In the genomic region with DNA sequence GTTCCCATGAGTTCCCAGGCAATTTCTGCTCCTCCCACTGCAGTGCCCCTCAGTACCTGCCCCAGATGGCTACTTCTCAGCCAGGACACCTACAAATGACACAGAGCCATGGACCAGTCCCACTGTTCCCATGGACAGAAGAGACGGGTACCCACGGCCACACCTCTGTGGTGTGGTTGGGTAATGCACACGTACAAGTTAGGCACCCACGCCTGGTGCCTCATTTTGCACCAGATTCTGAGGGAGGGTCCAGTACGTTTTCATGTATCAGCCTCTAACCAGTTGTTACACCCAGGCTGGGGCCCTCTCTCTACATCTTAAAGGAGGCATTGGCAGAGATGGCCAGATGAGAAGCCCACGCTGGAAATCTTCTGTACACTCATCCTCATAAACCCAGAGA, we compare ENCODE assay signal across 19 cellular contexts.
A peak's percentile ranks its signal among the peaks of the same experiment; 100 is the strongest.
DNase-seq lines count a peak whose midpoint lies in the region; ATAC-seq and TF ChIP-seq lines count a peak whose summit lies in the region.
"Had no signal": no experiment of that assay in that cellular context is flagged by ENCODE, and none has a peak within 500 bp of the region (broad histone marks: within the 10 kb centered on the region; RNA-seq: fewer than 3 reads in every experiment).

No MANE protein-coding gene starts in this region.

- CTCF ChIA-PET in activated CD4-positive, alpha-beta T cell treated with anti-CD3 and anti-CD28 coated beads, Interleukin-2, amount 10 ng/mL, durations not matched to agents 7 days and 5 days (lab: Charles Lee), result no interaction called here

- WGBS in esophagus muscularis mucosa, result 88% methylated on average over 6 of the region's 6 CpGs

- peaks cover 1% of the 10 kb centered on the region; the same call in 1 of the 2 replicates for H3K27me3 ChIP-seq in H7 (ENCODE audit: control insufficient read depth, insufficient read depth, low read length)
- no peaks in the 10 kb centered on the region for H3K27me3 ChIP-seq in esophagus muscularis mucosa
- H3K27me3 ChIP-seq: SJSA1 had no signal

- H3K4me1 ChIP-seq in esophagus muscularis mucosa, result peaks cover 0 to 12% (median 10%) of the 10 kb centered on the region in 4 donors
- H3K4me1 ChIP-seq: HAP-1 had no signal

- no peaks in the 10 kb centered on the region for H3K4me1 Mint-ChIP-seq in activated CD4-positive, alpha-beta T cell treated with anti-CD3 and anti-CD28 coated beads, Interleukin-2, amount 10 ng/mL, durations not matched to agents 7 days and 5 days
- H3K4me1 Mint-ChIP-seq: CD4-positive, CD25-positive, alpha-beta regulatory T cell had no signal

- TF ChIP-seq POLR2A in esophagus muscularis mucosa (IDR thresholded peaks at IDR 0.05; ENCODE audit: low read depth), result no peak

- TF ChIP-seq EP300 in esophagus muscularis mucosa (IDR thresholded peaks at IDR 0.05), result no peak

- no peak for TF ChIP-seq CTCF in esophagus muscularis mucosa (IDR thresholded peaks at IDR 0.05)

- no peaks in the 10 kb centered on the region for H3K36me3 Mint-ChIP-seq in activated CD4-positive, alpha-beta T cell treated with anti-CD3 and anti-CD28 coated beads, Interleukin-2, amount 10 ng/mL, durations not matched to agents 7 days and 5 days (ENCODE audit: low read depth)
- H3K36me3 Mint-ChIP-seq: CD4-positive, CD25-positive, alpha-beta regulatory T cell had no signal

- no peak overlapping the region for H3K4me3 Mint-ChIP-seq in activated CD4-positive, alpha-beta T cell treated with anti-CD3 and anti-CD28 coated beads, Interleukin-2, amount 10 ng/mL, durations not matched to agents 7 days and 5 days
- H3K4me3 Mint-ChIP-seq: CD4-positive, CD25-positive, alpha-beta regulatory T cell had no signal

- H3K27ac Mint-ChIP-seq in activated CD4-positive, alpha-beta T cell treated with anti-CD3 and anti-CD28 coated beads, Interleukin-2, amount 10 ng/mL, durations not matched to agents 7 days and 5 days, result no peak overlapping the region
- H3K27ac Mint-ChIP-seq: CD4-positive, CD25-positive, alpha-beta regulatory T cell had no signal

- intact Hi-C loops in esophagus muscularis mucosa (cut with DNase I) (no loop called here), sciatic nerve (cut with DNase I) (no loop called here)

- H3K9me3 ChIP-seq in esophagus muscularis mucosa, result no peaks in the 10 kb centered on the region
- H3K9me3 ChIP-seq: HAP-1, SJSA1 had no signal

- ATAC-seq in sciatic nerve, result no peak
- ATAC-seq in GM18868 (IDR thresholded peaks at IDR 0.05; ENCODE audit: unreplicated experiment), result no peak
- ATAC-seq: Panc1 had no signal

- H3K27me3 Mint-ChIP-seq in activated CD4-positive, alpha-beta T cell treated with anti-CD3 and anti-CD28 coated beads, Interleukin-2, amount 10 ng/mL, durations not matched to agents 7 days and 5 days, result peaks cover 4% of the 10 kb centered on the region

- H3K4me3 ChIP-seq in H7 (ENCODE audit: insufficient read depth, low read depth, low read length) (no peak overlapping the region), esophagus muscularis mucosa (no peak overlapping the region)
- H3K4me3 ChIP-seq: HAP-1, SJSA1 had no signal

- DNase-seq in D341Med (ENCODE audit: low spot score), result peak; percentile 14
- peak; percentile 6 for DNase-seq in H7
- DNase-seq in esophagus muscularis mucosa (ENCODE audit: extremely low spot score), result peak; percentile 89
- DNase-seq in sciatic nerve (ENCODE audit: low spot score), result peak; percentile 17
- no peak for DNase-seq in stimulated activated naive CD4-positive, alpha-beta T cell treated with Interleukin-2 at 50 U/mL for 16 hours (lab: John Stamatoyannopoulos, UW)
- no peak for DNase-seq in activated CD4-positive, alpha-beta T cell treated with anti-CD3 and anti-CD28 coated beads, Interleukin-2, amount 10 ng/mL, durations not matched to agents 7 days and 5 days
- DNase-seq: CD4-positive, CD25-positive, alpha-beta regulatory T cell; DMS79; Karpas-422; MV-4-11; NCI-H1105 treated with DMSO at 0.1 percent for 48 hours; NCI-H2081; NCI-H2171 treated with DMSO at 0.1 percent for 48 hours; NCI-H524 treated with DMSO at 0.1 percent for 48 hours; NCI-H82 had no signal

- no peaks in the 10 kb centered on the region for H3K9me3 Mint-ChIP-seq in activated CD4-positive, alpha-beta T cell treated with anti-CD3 and anti-CD28 coated beads, Interleukin-2, amount 10 ng/mL, durations not matched to agents 7 days and 5 days

- H3K27ac ChIP-seq in esophagus muscularis mucosa (replicated peaks in 1 of 4), result no peak overlapping the region
- H3K27ac ChIP-seq: SJSA1 had no signal

- POLR2A ChIA-PET in activated CD4-positive, alpha-beta T cell treated with anti-CD3 and anti-CD28 coated beads, Interleukin-2, amount 10 ng/mL, durations not matched to agents 7 days and 5 days (lab: Charles Lee), result no interaction called here

- no peaks in the 10 kb centered on the region for H3K36me3 ChIP-seq in H7 (replicated peaks; ENCODE audit: control insufficient read depth, insufficient read depth, low read length)
- no peaks in the 10 kb centered on the region for H3K36me3 ChIP-seq in esophagus muscularis mucosa
- H3K36me3 ChIP-seq: HAP-1, SJSA1 had no signal

Comparison
In these comparisons a context has a peak if more than half of its experiments do, and no peak if none do; other contexts are left out.
1. DNase-seq: peak in D341Med (single experiment), H7 (single experiment), esophagus muscularis mucosa (single experiment) and sciatic nerve (single experiment); none in stimulated activated naive CD4-positive, alpha-beta T cell treated with Interleukin-2 at 50 U/mL for 16 hours (single experiment) and activated CD4-positive, alpha-beta T cell treated with anti-CD3 and anti-CD28 coated beads, Interleukin-2, amount 10 ng/mL, durations not matched to agents 7 days and 5 days (single experiment).